In genomic region chr12:41576925-41577324, GRCh38 we compare ENCODE assay signal across 19 cellular contexts.
DNase-seq lines count a peak whose midpoint lies in the region; ATAC-seq, FAIRE-seq and TF ChIP-seq lines count a peak whose summit lies in the region.
"Had no signal": no experiment of that assay in that cellular context is flagged by ENCODE, and none has a peak within 500 bp of the region (broad histone marks: within the 10 kb centered on the region; RNA-seq: fewer than 3 reads in every experiment).

No MANE protein-coding gene starts in this region.

- H2AFZ ChIP-seq in H1 (ENCODE audit: low read length) (no peak overlapping the region), mesenchymal stem cell (ENCODE audit: low read depth, low read length) (no peak overlapping the region)
- H2AFZ ChIP-seq: GM23248, PC-9 had no signal

- H3K23ac ChIP-seq in H1 (ENCODE audit: insufficient read length) (no peak overlapping the region), mesenchymal stem cell (ENCODE audit: low read length in 2 of 2) (no peak overlapping the region)

- H4K8ac ChIP-seq in H1 (ENCODE audit: extremely low read depth, insufficient read depth, low read length) (no peak overlapping the region), mesenchymal stem cell (ENCODE audit: low read length) (no peak overlapping the region)

- no peak overlapping the region for H3K9ac ChIP-seq in HUES6 (ENCODE audit: low read length)
- H3K9ac ChIP-seq in H1 (replicated peaks in 1 of 4; ENCODE audit: extremely low read depth in 1 of 4, low read depth in 3 of 4, low read length in 3 of 4) = no peak overlapping the region
- no peak overlapping the region for H3K9ac ChIP-seq in mesenchymal stem cell (ENCODE audit: low read length)
- H3K9ac ChIP-seq: GM23248 had no signal

- no peak for TF ChIP-seq RAD21 in H1 (IDR thresholded peaks at IDR 0.05 in 1 of 2, conservative IDR thresholded peaks at IDR 0.05 in 1 of 2; ENCODE audit: low read depth in 2 of 2, low read length in 2 of 2)

- H3K27me3 ChIP-seq in HUES6 (ENCODE audit: control insufficient read depth, insufficient read depth, low read length) (no peaks in the 10 kb centered on the region), H1 (replicated peaks in 1 of 4; ENCODE audit: control insufficient read depth in 3 of 4, extremely low read depth in 1 of 4, insufficient read depth in 3 of 4, low read length in 3 of 4) (no peaks in the 10 kb centered on the region), mesenchymal stem cell (ENCODE audit: control insufficient read depth in 1 of 2, insufficient read depth in 1 of 2, low read length in 2 of 2) (no peaks in the 10 kb centered on the region)
- H3K27me3 ChIP-seq: SJSA1 had no signal

- DNase-seq in H1 (ENCODE audit: low read depth in 1 of 2, low spot score in 2 of 2) (peak in 1 of 2 experiments; percentile 58), iPS-NIHi11 (ENCODE audit: low spot score) (peak; percentile 43), head of caudate nucleus (no peak), NCI-H2081 treated with DMSO at 0.1 percent for 48 hours (lab: John Stamatoyannopoulos, UW) (no peak), mesenchymal stem cell (no peak)
- DNase-seq: Caco-2; CD4-positive, CD25-positive, alpha-beta regulatory T cell; DMS153; GM23248; IMR-90; Kasumi-1; NCI-H1105 treated with DMSO at 0.1 percent for 48 hours; NCI-H187 treated with DMSO at 0.1 percent for 48 hours; NCI-H446; NCI-H748 treated with DMSO at 0.1 percent for 48 hours; PC-9 had no signal

- H3K4me2 ChIP-seq in H1 (ENCODE audit: insufficient read depth in 1 of 2, low read depth in 2 of 2, low read length in 2 of 2) (no peak overlapping the region), mesenchymal stem cell (ENCODE audit: low read length, poor library complexity, severe bottlenecking) (no peak overlapping the region)
- H3K4me2 ChIP-seq: PC-9 had no signal

- H3K4me1 ChIP-seq in HUES6 (ENCODE audit: control insufficient read depth, insufficient read depth, low read length) (peaks cover 29% of the 10 kb centered on the region; the same call in 1 of the 2 replicates), H1 (replicated peaks in 1 of 4; ENCODE audit: control insufficient read depth in 3 of 4, insufficient read depth in 4 of 4, low read length in 3 of 4) (peaks cover 0 to 4% (median 2%) of the 10 kb centered on the region in 4 experiments; a peak in 4 of 7 replicates), mesenchymal stem cell (ENCODE audit: control insufficient read depth, insufficient read depth, low read depth, low read length) (no peaks in the 10 kb centered on the region)
- H3K4me1 ChIP-seq: Caco-2, SJSA1 had no signal

- no peak overlapping the region for H4K91ac ChIP-seq in H1 (replicated peaks; ENCODE audit: insufficient read length, low read length)
- H4K91ac ChIP-seq in mesenchymal stem cell (ENCODE audit: low read length) = no peak overlapping the region

- TF ChIP-seq EP300 in H1 (IDR thresholded peaks at IDR 0.05; ENCODE audit: borderline replicate concordance in 1 of 2, low read depth in 2 of 2, low read length in 2 of 2) = peak in 1 of 2 experiments; percentile 41; a peak in 1 of 3 replicates

- no peaks in the 10 kb centered on the region for H3K23me2 ChIP-seq in H1 (ENCODE audit: low read depth, low read length)

- H2AK5ac ChIP-seq in H1 (ENCODE audit: low read depth, low read length) (no peak overlapping the region), mesenchymal stem cell (ENCODE audit: low read length, severe bottlenecking) (no peak overlapping the region)

- no peak for TF ChIP-seq CTCF in H1 (IDR thresholded peaks at IDR 0.05; ENCODE audit: control extremely low read depth in 1 of 3, insufficient read depth in 1 of 3, low read depth in 1 of 3, low read length in 3 of 3)

- H3K27ac ChIP-seq in HUES6 (ENCODE audit: low read depth, low read length) = peak overlapping the region; percentile 83
- no peak overlapping the region for H3K27ac ChIP-seq in H1 (ENCODE audit: low read depth, low read length)
- H3K27ac ChIP-seq in mesenchymal stem cell (ENCODE audit: low read length, poor library complexity, severe bottlenecking) = no peak overlapping the region
- H3K27ac ChIP-seq: GM23248, PC-9, SJSA1 had no signal

- no peak overlapping the region for H3K4me3 ChIP-seq in HUES6 (ENCODE audit: low read depth, low read length)
- no peak overlapping the region for H3K4me3 ChIP-seq in H1 (ENCODE audit: extremely low read depth in 1 of 4, insufficient read depth in 2 of 4, low read depth in 3 of 4, low read length in 4 of 4)
- no peak overlapping the region for H3K4me3 ChIP-seq in mesenchymal stem cell (ENCODE audit: insufficient read depth in 1 of 2, low read depth in 1 of 2, low read length in 2 of 2)
- H3K4me3 ChIP-seq: GM23248, PC-9, SJSA1 had no signal

- FAIRE-seq in H1 (lab: Jason Lieb, UNC) = peak; percentile 84

- no peaks in the 10 kb centered on the region for H3K79me1 ChIP-seq in H1 (ENCODE audit: low read depth, low read length)
- no peaks in the 10 kb centered on the region for H3K79me1 ChIP-seq in mesenchymal stem cell (replicated peaks; ENCODE audit: low read length, poor library complexity, severe bottlenecking)

- H2BK20ac ChIP-seq in H1 (ENCODE audit: low read length) = no peak overlapping the region

- CTCF ChIA-PET in H1 (lab: Charles Lee; ENCODE audit: partially characterized antibody) = interaction anchor here (1.0 to 1.7 kb wide), 2 partner anchors 8 to 208 kb away, joined by 3 read pairs; no protein-coding TSS in a partner anchor

- no peak for ATAC-seq in HG03159 (IDR thresholded peaks at IDR 0.05; ENCODE audit: unreplicated experiment)

- H4K20me1 ChIP-seq in H1 (replicated peaks in 1 of 2; ENCODE audit: control insufficient read depth in 1 of 2, insufficient read depth in 2 of 2, low read length in 2 of 2) = no peaks in the 10 kb centered on the region

- H3K79me2 ChIP-seq in H1 (ENCODE audit: control insufficient read depth in 1 of 2, insufficient read depth in 2 of 2, low read length in 2 of 2) = no peaks in the 10 kb centered on the region

- no peak overlapping the region for H3K4ac ChIP-seq in H1 (replicated peaks; ENCODE audit: insufficient read length, low read depth, low read length)
- no peak overlapping the region for H3K4ac ChIP-seq in mesenchymal stem cell (ENCODE audit: low read depth in 1 of 2, low read length in 2 of 2)

- intact Hi-C loops in head of caudate nucleus (cut with DNase I) = no loop called here

- H2BK5ac ChIP-seq in H1 (ENCODE audit: low read depth, low read length) (peak overlapping the region; percentile 94; the same call in 1 of the 2 replicates), mesenchymal stem cell (ENCODE audit: low read depth, low read length, poor library complexity, severe bottlenecking) (no peak overlapping the region)

- H3K18ac ChIP-seq in H1 (ENCODE audit: extremely low read depth, low read length) = no peak overlapping the region
- no peak overlapping the region for H3K18ac ChIP-seq in mesenchymal stem cell (ENCODE audit: low read depth in 1 of 2, low read length in 2 of 2)

- no peak overlapping the region for H3K56ac ChIP-seq in H1 (replicated peaks; ENCODE audit: insufficient read length, low read depth, low read length)

- H2BK15ac ChIP-seq in H1 (ENCODE audit: low read length) (no peak overlapping the region), mesenchymal stem cell (ENCODE audit: low read depth, poor library complexity, severe bottlenecking) (no peak overlapping the region)

- H3K14ac ChIP-seq in H1 (ENCODE audit: insufficient read length) = no peak overlapping the region
- no peak overlapping the region for H3K14ac ChIP-seq in mesenchymal stem cell (ENCODE audit: low read length in 2 of 2)

- no peak for TF ChIP-seq POLR2A in H1 (IDR thresholded peaks at IDR 0.05; ENCODE audit: control extremely low read depth in 1 of 2, low read depth in 2 of 2, low read length in 2 of 2)

- H3K9me3 ChIP-seq in HUES6 (ENCODE audit: control insufficient read depth, insufficient read depth, low read depth, low read length) (no peaks in the 10 kb centered on the region), H1 (ENCODE audit: insufficient read depth in 2 of 2, low read depth in 1 of 2, low read length in 1 of 2) (0 out of 4 replicates have a peak, but pooled peaks cover 0 to 5% of the 10 kb centered on the region in 2 experiments), mesenchymal stem cell (ENCODE audit: control insufficient read depth, low read length) (no peaks in the 10 kb centered on the region)
- H3K9me3 ChIP-seq: Caco-2, SJSA1 had no signal

- H4K5ac ChIP-seq in H1 (ENCODE audit: insufficient read length, low read depth, low read length) = no peak overlapping the region

- H2BK12ac ChIP-seq in H1 (ENCODE audit: low read depth, low read length) (no peak overlapping the region; the same call in 1 of the 2 replicates), mesenchymal stem cell (ENCODE audit: low read length in 2 of 2) (no peak overlapping the region)

- POLR2A ChIA-PET in H1 (lab: Charles Lee; ENCODE audit: partially characterized antibody) = no interaction called here

- H3K36me3 ChIP-seq in HUES6 (ENCODE audit: control insufficient read depth, insufficient read depth, low read length) (no peaks in the 10 kb centered on the region), H1 (ENCODE audit: control insufficient read depth in 2 of 4, insufficient read depth in 4 of 4, low read length in 3 of 4) (no peaks in the 10 kb centered on the region), mesenchymal stem cell (ENCODE audit: control insufficient read depth in 1 of 2, insufficient read depth in 2 of 2, low read depth in 1 of 2, low read length in 2 of 2) (no peaks in the 10 kb centered on the region)
- H3K36me3 ChIP-seq: SJSA1 had no signal

- no peak overlapping the region for H2BK120ac ChIP-seq in H1 (replicated peaks; ENCODE audit: low read depth, low read length)
- no peak overlapping the region for H2BK120ac ChIP-seq in mesenchymal stem cell (ENCODE audit: low read depth, low read length)

- WGBS in H1 (ENCODE audit: extremely low coverage in 1 of 2, insufficient coverage in 1 of 2, insufficient read length in 1 of 2, insufficient replicate concordance in 2 of 2, low coverage in 1 of 2, low lambda C conversion rate in 2 of 2, missing lambda C conversion rate in 1 of 2), 2 experiments = 24% methylated on average over 1 of the region's 1 CpG; no CpG with 5 or more reads in 1 of the 2 experiments
- WGBS in mesenchymal stem cell = 90% methylated on average over 1 of the region's 1 CpG

TF ChIP-seq in H1, 55 proteins besides CTCF, POLR2A, EP300 and RAD21 (continues in another document):
- TF ChIP-seq HDAC2 (IDR thresholded peaks at IDR 0.05; ENCODE audit: borderline replicate concordance in 1 of 2, low read depth in 2 of 2, low read length in 2 of 2) (peak in 1 of 2 experiments; percentile 81; a peak in 1 of 4 replicates), YY1 (IDR thresholded peaks at IDR 0.05; ENCODE audit: low read depth, low read length) (peak; percentile 97), CTBP2 (IDR thresholded peaks at IDR 0.05; ENCODE audit: borderline replicate concordance, insufficient read depth, insufficient read length, low read length) (peak; percentile 75)
